1 cellular context compared by ENCODE assay signal in genomic region chr1:155263067-155263466, GRCh38.
TF ChIP-seq lines count a peak whose summit lies in the region.

No MANE protein-coding gene starts in this region.

TF ChIP-seq in WTC11, 78 proteins besides CTCF, POLR2A, EP300 and RAD21 (continued from another document):
- TF ChIP-seq STAT6 (CRISPR knock-in tag; conservative IDR thresholded peaks at IDR 0.05; ENCODE audit: low read depth) (no peak), USF2 (CRISPR knock-in tag; IDR thresholded peaks at IDR 0.05) (no peak)
